Comparison of ENCODE assay signal across 8 cellular contexts in genomic region chr2:63588385-63589147, GRCh38. TPM values are rescaled to one million over a fixed set of nuclear protein-coding genes. Genes with fewer than 3 reads are reported as not detected.
DNase-seq lines count a peak whose midpoint lies in the region; ATAC-seq, FAIRE-seq and TF ChIP-seq lines count a peak whose summit lies in the region.

TSS of gene MDH1 (plus strand) at chr2:63588963. CDS start at chr2:63589044, 81 bp downstream.
TSS of gene WDPCP (minus strand) at chr2:63588477. CDS start at chr2:63588271, 206 bp downstream.

- H3K36me3 Mint-ChIP-seq in WTC11: peaks cover 18% of the 10 kb centered on the region

- peak within 1 kb of the TSS; percentile 97 for H3K27ac Mint-ChIP-seq in WTC11

- H3K36me3 ChIP-seq in small intestine (ENCODE audit: control insufficient read depth in 2 of 2, insufficient read depth in 2 of 2, low read length in 2 of 2): no peaks in the 10 kb centered on the region

- DNase-seq in AG08396 (ENCODE audit: low spot score) (peak; percentile 87), NCI-H2227 treated with DMSO at 0.1 percent for 48 hours (lab: John Stamatoyannopoulos, UW) (peak; percentile 99), WTC11 (ENCODE audit: low spot score) (peak; percentile 93), caudate nucleus (lab: John Stamatoyannopoulos, UW) (peak; percentile 77 to 100 (median 95)), iPS-NIHi7 (ENCODE audit: extremely low spot score) (peak; percentile 87), small intestine (peak; percentile 99)

- peak within 1 kb of the TSS; percentile 64 to 93 for H3K4me3 ChIP-seq in small intestine (ENCODE audit: low read depth in 1 of 2, low read length in 2 of 2)

- peak; percentile 82 for TF ChIP-seq POLR2A in GM18951 (IDR thresholded peaks at IDR 0.05; ENCODE audit: extremely low read depth, insufficient read depth, insufficient read length)

- H3K27ac ChIP-seq in caudate nucleus (ENCODE audit: low read depth, low read length): peak within 1 kb of the TSS; percentile 91
- peak within 1 kb of the TSS; percentile 69 to 91 for H3K27ac ChIP-seq in small intestine (ENCODE audit: low read depth in 1 of 2, low read length in 1 of 2)

- peaks cover 31% of the 10 kb centered on the region for H3K4me1 Mint-ChIP-seq in WTC11

- no peaks in the 10 kb centered on the region for H3K9me3 Mint-ChIP-seq in WTC11

- FAIRE-seq in small intestine (lab: Jason Lieb, UNC): no peak

- H3K4me3 Mint-ChIP-seq in WTC11: peak within 1 kb of the TSS; percentile 99

- CTCF ChIA-PET in WTC11 (lab: Charles Lee): interaction anchor here (0.9 to 1.7 kb wide), 6 partner anchors 10 to 164 kb away, joined by 3 to 6 read pairs (median 4); no protein-coding TSS in a partner anchor

- WGBS in small intestine, 3 donors: 0% methylated on average over 43 to 44 of the region's 44 CpGs

- in situ Hi-C loops in GM18951 (cut with MboI; ENCODE audit: low sequenced_read_pairs, unreplicated experiment): no loop called here

- no peaks in the 10 kb centered on the region for H3K9me3 ChIP-seq in small intestine (ENCODE audit: control insufficient read depth, low read depth)

- ATAC-seq in HG03175 (IDR thresholded peaks at IDR 0.05; ENCODE audit: unreplicated experiment) (peak; percentile 85), WTC11 (peak; percentile 91)

- H3K27me3 ChIP-seq in small intestine (ENCODE audit: control insufficient read depth in 2 of 2, insufficient read depth in 2 of 2, low read length in 2 of 2): no peaks in the 10 kb centered on the region

- no peaks in the 10 kb centered on the region for H3K27me3 Mint-ChIP-seq in WTC11 (ENCODE audit: low read depth)

- POLR2A ChIA-PET in WTC11 (lab: Charles Lee): interaction anchor here (0.6 to 1.9 kb wide), 8 partner anchors 10 to 254 kb away, joined by 3 to 14 read pairs (median 6); partner anchors contain the start of gene UGP2

- peaks cover 2 to 8% of the 10 kb centered on the region in 2 donors for H3K4me1 ChIP-seq in small intestine (ENCODE audit: control insufficient read depth in 2 of 2, insufficient read depth in 1 of 2, low read depth in 1 of 2, low read length in 1 of 2)

- no peak for TF ChIP-seq CTCF in WTC11 (IDR thresholded peaks at IDR 0.05)

TF ChIP-seq in WTC11, 78 proteins besides CTCF, POLR2A, EP300 and RAD21 (continues in another document):
- TF ChIP-seq JAZF1 (CRISPR knock-in tag; IDR thresholded peaks at IDR 0.05) (no peak), ESRRA (CRISPR knock-in tag; IDR thresholded peaks at IDR 0.05; ENCODE audit: borderline replicate concordance) (peak; percentile 31; the same call in 1 of the 2 replicates), ARID4B (CRISPR knock-in tag; IDR thresholded peaks at IDR 0.05; ENCODE audit: borderline replicate concordance) (no peak; the same call in 1 of the 2 replicates), ZNF416 (CRISPR knock-in tag; IDR thresholded peaks at IDR 0.05) (no peak), ETV6 (CRISPR knock-in tag; IDR thresholded peaks at IDR 0.05) (peak; percentile 37), TCF7 (CRISPR knock-in tag; IDR thresholded peaks at IDR 0.05; ENCODE audit: low read depth) (no peak), FOXK1 (CRISPR knock-in tag; IDR thresholded peaks at IDR 0.05) (peak; percentile 54), CREM (CRISPR knock-in tag; IDR thresholded peaks at IDR 0.05) (peak; percentile 61; the same call in 1 of the 2 replicates), USF2 (CRISPR knock-in tag; IDR thresholded peaks at IDR 0.05) (0 out of 2 replicates have a peak, but pooled peaks have one; percentile 6), NR2C2 (CRISPR knock-in tag; IDR thresholded peaks at IDR 0.05) (peak; percentile 32; the same call in 1 of the 2 replicates), JUN (CRISPR knock-in tag; IDR thresholded peaks at IDR 0.05) (peak; percentile 57; the same call in 1 of the 2 replicates), NR1H2 (CRISPR knock-in tag; IDR thresholded peaks at IDR 0.05) (no peak), GABPB1 (CRISPR knock-in tag; IDR thresholded peaks at IDR 0.05) (peak; percentile 90), NFYB (CRISPR knock-in tag; conservative IDR thresholded peaks at IDR 0.05; ENCODE audit: low read depth) (peak; percentile 62)
- TF ChIP-seq, protein P1, sequence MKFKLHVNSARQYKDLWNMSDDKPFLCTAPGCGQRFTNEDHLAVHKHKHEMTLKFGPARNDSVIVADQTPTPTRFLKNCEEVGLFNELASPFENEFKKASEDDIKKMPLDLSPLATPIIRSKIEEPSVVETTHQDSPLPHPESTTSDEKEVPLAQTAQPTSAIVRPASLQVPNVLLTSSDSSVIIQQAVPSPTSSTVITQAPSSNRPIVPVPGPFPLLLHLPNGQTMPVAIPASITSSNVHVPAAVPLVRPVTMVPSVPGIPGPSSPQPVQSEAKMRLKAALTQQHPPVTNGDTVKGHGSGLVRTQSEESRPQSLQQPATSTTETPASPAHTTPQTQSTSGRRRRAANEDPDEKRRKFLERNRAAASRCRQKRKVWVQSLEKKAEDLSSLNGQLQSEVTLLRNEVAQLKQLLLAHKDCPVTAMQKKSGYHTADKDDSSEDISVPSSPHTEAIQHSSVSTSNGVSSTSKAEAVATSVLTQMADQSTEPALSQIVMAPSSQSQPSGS (CRISPR knock-in tag; IDR thresholded peaks at IDR 0.05; ENCODE audit: borderline replicate concordance, low read depth): no peak
- TF ChIP-seq, protein P2, sequence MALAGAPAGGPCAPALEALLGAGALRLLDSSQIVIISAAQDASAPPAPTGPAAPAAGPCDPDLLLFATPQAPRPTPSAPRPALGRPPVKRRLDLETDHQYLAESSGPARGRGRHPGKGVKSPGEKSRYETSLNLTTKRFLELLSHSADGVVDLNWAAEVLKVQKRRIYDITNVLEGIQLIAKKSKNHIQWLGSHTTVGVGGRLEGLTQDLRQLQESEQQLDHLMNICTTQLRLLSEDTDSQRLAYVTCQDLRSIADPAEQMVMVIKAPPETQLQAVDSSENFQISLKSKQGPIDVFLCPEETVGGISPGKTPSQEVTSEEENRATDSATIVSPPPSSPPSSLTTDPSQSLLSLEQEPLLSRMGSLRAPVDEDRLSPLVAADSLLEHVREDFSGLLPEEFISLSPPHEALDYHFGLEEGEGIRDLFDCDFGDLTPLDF (CRISPR knock-in tag; IDR thresholded peaks at IDR 0.05): no peak
- TF ChIP-seq, protein P3, sequence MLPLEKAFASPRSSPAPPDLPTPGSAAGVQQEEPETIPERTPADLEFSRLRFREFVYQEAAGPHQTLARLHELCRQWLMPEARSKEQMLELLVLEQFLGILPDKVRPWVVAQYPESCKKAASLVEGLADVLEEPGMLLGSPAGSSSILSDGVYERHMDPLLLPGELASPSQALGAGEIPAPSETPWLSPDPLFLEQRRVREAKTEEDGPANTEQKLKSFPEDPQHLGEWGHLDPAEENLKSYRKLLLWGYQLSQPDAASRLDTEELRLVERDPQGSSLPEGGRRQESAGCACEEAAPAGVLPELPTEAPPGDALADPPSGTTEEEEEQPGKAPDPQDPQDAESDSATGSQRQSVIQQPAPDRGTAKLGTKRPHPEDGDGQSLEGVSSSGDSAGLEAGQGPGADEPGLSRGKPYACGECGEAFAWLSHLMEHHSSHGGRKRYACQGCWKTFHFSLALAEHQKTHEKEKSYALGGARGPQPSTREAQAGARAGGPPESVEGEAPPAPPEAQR (CRISPR knock-in tag; IDR thresholded peaks at IDR 0.05): 0 out of 2 replicates have a peak, but pooled peaks have one; percentile 56
- TF ChIP-seq, protein P4, sequence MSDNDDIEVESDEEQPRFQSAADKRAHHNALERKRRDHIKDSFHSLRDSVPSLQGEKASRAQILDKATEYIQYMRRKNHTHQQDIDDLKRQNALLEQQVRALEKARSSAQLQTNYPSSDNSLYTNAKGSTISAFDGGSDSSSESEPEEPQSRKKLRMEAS (CRISPR knock-in tag; IDR thresholded peaks at IDR 0.05): peak; percentile 68; the same call in 1 of the 2 replicates

RNA-seq across cellular contexts. Expression of gene MDH1, which starts in this region (rescaled TPM):
- 255 to 268 TPM (median 259 TPM) in 3 replicates for total RNA-seq in WTC11 (2021)
- polyA plus RNA-seq in small intestine: 100 to 1,000 TPM; 237 to 401 (median 248) TPM

RNA-seq across cellular contexts. Expression of gene WDPCP, which starts in this region (rescaled TPM):
- total RNA-seq in WTC11 (2021): 7.3 to 11.6 TPM (median 10.9 TPM) in 3 replicates
- 1 to 10 TPM; 1.1 to 1.6 (median 1.4) TPM for polyA plus RNA-seq in small intestine

Comparison
In these comparisons a context has a peak if more than half of its experiments do, and no peak if none do; other contexts are left out.
1. Peak in every context shown above with its lines: DNase-seq, ATAC-seq, H3K4me3 ChIP-seq and H3K27ac ChIP-seq.